In genomic region chr14:88821888-88822287, GRCh38 we compare ENCODE assay signal across 19 cellular contexts. TPM values are rescaled to one million over a fixed set of nuclear protein-coding genes. Genes with fewer than 3 reads are reported as not detected.
DNase-seq lines count a peak whose midpoint lies in the region; ATAC-seq, FAIRE-seq and TF ChIP-seq lines count a peak whose summit lies in the region.
"Had no signal": no experiment of that assay in that cellular context is flagged by ENCODE, and none has a peak within 500 bp of the region (broad histone marks: within the 10 kb centered on the region; RNA-seq: fewer than 3 reads in every experiment).

No MANE protein-coding gene starts in this region.

- H3K4me2 ChIP-seq in HepG2 (ENCODE audit: low read depth, low read length) (0 out of 2 replicates have a peak overlapping the region, but pooled peaks have one; percentile 8), PC-3 (ENCODE audit: low read length) (no peak overlapping the region)

- peaks cover 8% of the 10 kb centered on the region for H3K79me2 ChIP-seq in HepG2 (ENCODE audit: insufficient read depth, low read length)
- H3K79me2 ChIP-seq in PC-3 (ENCODE audit: low read length), result peaks cover 11% of the 10 kb centered on the region

- no peaks in the 10 kb centered on the region for H3K9me2 ChIP-seq in PC-3 (replicated peaks; ENCODE audit: low read length)

- CTCF ChIA-PET in HepG2 (lab: Yijun Ruan, JAX; ENCODE audit: low intra/inter-chr PET ratio, low total read pairs) (no interaction called here), PC-3 (lab: Charles Lee) (no interaction called here)

- no peaks in the 10 kb centered on the region for H3K36me3 ChIP-seq in HepG2 (replicated peaks in 1 of 2; ENCODE audit: control insufficient read depth in 1 of 2, insufficient read depth in 2 of 2, low read length in 2 of 2)
- H3K36me3 ChIP-seq in right lobe of liver, result no peaks in the 10 kb centered on the region
- no peaks in the 10 kb centered on the region for H3K36me3 ChIP-seq in PC-3 (ENCODE audit: low read depth, low read length)
- no peaks in the 10 kb centered on the region for H3K36me3 ChIP-seq in endocrine pancreas (ENCODE audit: control insufficient read depth, insufficient read depth, low read length)
- no peaks in the 10 kb centered on the region for H3K36me3 ChIP-seq in gastrocnemius medialis

- TF ChIP-seq CTCF in HepG2 (CRISPR knock-in tag; IDR thresholded peaks at IDR 0.05) (no peak), right lobe of liver (IDR thresholded peaks at IDR 0.05) (no peak), PC-3 (conservative IDR thresholded peaks at IDR 0.05; ENCODE audit: low read depth, low read length) (no peak), gastrocnemius medialis (IDR thresholded peaks at IDR 0.05 in 4 of 5, conservative IDR thresholded peaks at IDR 0.05 in 1 of 5) (no peak)

- H3K4me1 ChIP-seq in HepG2 (ENCODE audit: insufficient read depth, low read length) (peaks cover 14% of the 10 kb centered on the region), right lobe of liver (peaks cover 0 to 11% (median 0%) of the 10 kb centered on the region in 4 donors), PC-3 (ENCODE audit: insufficient read depth, low read length) (peaks cover 16% of the 10 kb centered on the region), endocrine pancreas (ENCODE audit: control insufficient read depth, insufficient read depth, low read length) (peaks cover 9% of the 10 kb centered on the region), gastrocnemius medialis (peaks cover 4 to 9% of the 10 kb centered on the region in 2 donors)

- TF ChIP-seq RAD21 in HepG2 (CRISPR knock-in tag; IDR thresholded peaks at IDR 0.05), result no peak

- BruUV-seq in HepG2 (replicated peaks; lab: Mats Ljungman, UMichigan), result no TSS peak
- BruUV-seq in PC-3 (replicated peaks; lab: Mats Ljungman, UMichigan), result no TSS peak

- H2AFZ ChIP-seq in HepG2 (ENCODE audit: low read length) (no peak overlapping the region), PC-3 (ENCODE audit: low read length) (0 out of 2 replicates have a peak overlapping the region, but pooled peaks have one; percentile 25)

- in situ Hi-C loops in HepG2 (cut with HindIII; ENCODE audit: extremely low pct_ligation_motif_present, low pct_unique_long_range_greater_than_20kb) (no loop called here), gastrocnemius medialis (cut with MboI; ENCODE audit: low sequenced_read_pairs in 4 of 4) (no loop called here)

- H4K20me1 ChIP-seq in HepG2 (ENCODE audit: insufficient read depth, low read length) (no peaks in the 10 kb centered on the region), PC-3 (ENCODE audit: low read length) (no peaks in the 10 kb centered on the region)

- POLR2A ChIA-PET in HepG2 (lab: Yijun Ruan, JAX) (no interaction called here), PC-3 (lab: Charles Lee; ENCODE audit: unreplicated experiment) (no interaction called here)

- H3K27me3 ChIP-seq in HepG2 (ENCODE audit: control insufficient read depth in 1 of 2, insufficient read depth in 2 of 2, low read length in 2 of 2) (peaks cover 0 to 6% of the 10 kb centered on the region in 2 experiments; a peak in 2 of 5 replicates), right lobe of liver (no peaks in the 10 kb centered on the region), PC-3 (ENCODE audit: low read length) (no peaks in the 10 kb centered on the region), endocrine pancreas (ENCODE audit: control insufficient read depth, insufficient read depth, low read length) (no peaks in the 10 kb centered on the region), gastrocnemius medialis (no peaks in the 10 kb centered on the region)

- H3K27ac ChIP-seq in HepG2 (ENCODE audit: extremely low read length, insufficient read depth, low read length) (no peak overlapping the region), right lobe of liver (no peak overlapping the region), PC-3 (ENCODE audit: low read length) (no peak overlapping the region), gastrocnemius medialis (no peak overlapping the region)
- H3K27ac ChIP-seq: C4-2B, HL-60 had no signal

- TF ChIP-seq EP300 in HepG2 (IDR thresholded peaks at IDR 0.05; ENCODE audit: low read depth in 2 of 2, low read length in 2 of 2), result no peak
- TF ChIP-seq EP300 in HepG2 (CRISPR knock-in tag; IDR thresholded peaks at IDR 0.05; ENCODE audit: borderline replicate concordance), result no peak

- no peaks in the 10 kb centered on the region for H3K9me3 ChIP-seq in HepG2 (ENCODE audit: low read length)
- H3K9me3 ChIP-seq in right lobe of liver, result no peaks in the 10 kb centered on the region
- no peaks in the 10 kb centered on the region for H3K9me3 ChIP-seq in PC-3 (ENCODE audit: low read length)
- no peaks in the 10 kb centered on the region for H3K9me3 ChIP-seq in endocrine pancreas (ENCODE audit: control insufficient read depth, low read length)
- H3K9me3 ChIP-seq in gastrocnemius medialis, result no peaks in the 10 kb centered on the region
- H3K9me3 ChIP-seq: Caco-2 had no signal

- H3K4me3 ChIP-seq in HepG2 (replicated peaks in 1 of 3; ENCODE audit: insufficient read depth in 1 of 3, low read depth in 2 of 3, low read length in 3 of 3) (no peak overlapping the region), right lobe of liver (no peak overlapping the region), PC-3 (ENCODE audit: low read length) (no peak overlapping the region), endocrine pancreas (ENCODE audit: control insufficient read depth, insufficient read depth, low read length) (peak overlapping the region; percentile 98), gastrocnemius medialis (no peak overlapping the region)

- intact Hi-C loops in HepG2 (cut with micrococcal nuclease; ENCODE audit: unreplicated experiment), result loop anchor here (10.0 kb wide), 1 partner anchor 1947 kb away; no protein-coding TSS in a partner anchor
- intact Hi-C loops in right lobe of liver (cut with DNase I), result no loop called here
- intact Hi-C loops in PC-3 (cut with micrococcal nuclease), result no loop called here
- intact Hi-C loops in gastrocnemius medialis (cut with DNase I; ENCODE audit: low total_unique reads), result no loop called here
- intact Hi-C loops in left colon (cut with DNase I, micrococcal nuclease), result no loop called here

- H3K9ac ChIP-seq in HepG2 (ENCODE audit: insufficient read depth, low read depth, low read length), result no peak overlapping the region
- H3K9ac ChIP-seq in PC-3 (ENCODE audit: low read length), result no peak overlapping the region
- H3K9ac ChIP-seq in endocrine pancreas (ENCODE audit: control insufficient read depth, insufficient read depth, low read length), result no peak overlapping the region

- DNase-seq in HepG2 (ENCODE audit: low spot score) (no peak), right lobe of liver (no peak), PC-3 (no peak), gastrocnemius medialis (no peak), left colon (no peak), RPMI8226 (no peak)
- DNase-seq: ACHN; Caco-2; CD4-positive, alpha-beta T cell; H9 had no signal

- TF ChIP-seq POLR2A in HepG2 (IDR thresholded peaks at IDR 0.05; ENCODE audit: insufficient read depth in 1 of 2, low read depth in 2 of 2, low read length in 2 of 2) (no peak), right lobe of liver (IDR thresholded peaks at IDR 0.05) (no peak), gastrocnemius medialis (IDR thresholded peaks at IDR 0.05) (no peak)

- WGBS in HepG2 (ENCODE audit: low lambda C conversion rate), result 0% methylated on average over 2 of the region's 2 CpGs
- WGBS in right lobe of liver (ENCODE audit: insufficient coverage, low coverage, low lambda C conversion rate, missing lambda C conversion rate), result 60% methylated on average over 2 of the region's 2 CpGs

- no peaks in the 10 kb centered on the region for H3F3A ChIP-seq in PC-3 (ENCODE audit: low read length, unreplicated experiment)

- FAIRE-seq in HepG2 (lab: Jason Lieb, UNC), result no peak
- FAIRE-seq: A204.1, G401.6, GM12891, GM19239, H1, HTR-8/SVneo had no signal

- ATAC-seq in HepG2 (no peak), right lobe of liver (no peak), PC-3 (no peak), gastrocnemius medialis (no peak), left colon (no peak)

RNA-seq across cellular contexts. Expression of gene TTC8, which starts 2.6 kb away (rescaled TPM):
- total RNA-seq in HepG2 (2016; rRNA removed; fragmentation: Illumina TruSeq; extraction: Trizol) (13.8 and 19.5 TPM in 2 replicates), right lobe of liver (10 to 100 TPM in 4 of 6 experiments, 1 to 10 TPM in 2; 6.9 to 25.0 (median 11.1) TPM), PC-3 (2014; rRNA removed) (12.6 and 24.8 TPM in 2 replicates), gastrocnemius medialis (1 to 10 TPM; 1.6 to 5.9 (median 2.6) TPM), left colon (10 to 100 TPM; 13.4 to 16.3 TPM)
- 4.7 and 5.9 TPM in 2 replicates for total RNA-seq in HepG2 (2016; cell fraction: cytosol; rRNA removed; fragmentation: Illumina TruSeq; extraction: Trizol; ENCODE audit: low read depth)
- 15.2 and 20.3 TPM in 2 replicates for total RNA-seq in HepG2 (2016; cell fraction: insoluble cytoplasmic fraction; rRNA removed; fragmentation: Illumina TruSeq; extraction: Trizol)
- 6.1 and 7.5 TPM in 2 replicates for total RNA-seq in HepG2 (2016; cell fraction: membrane; rRNA removed; fragmentation: Illumina TruSeq; extraction: Trizol)
- 8.4 and 14.7 TPM in 2 replicates for total RNA-seq in HepG2 (2016; cell fraction: nucleus; rRNA removed; fragmentation: Illumina TruSeq; extraction: Trizol)
- polyA plus RNA-seq in HepG2 (2011; rRNA removed), result 15.0 and 15.2 TPM in 2 replicates
- polyA plus RNA-seq in HepG2 (2011; cell fraction: cytosol; rRNA removed), result 9.4 and 10.7 TPM in 2 replicates
- 12.5 and 15.5 TPM in 2 replicates for polyA plus RNA-seq in HepG2 (2011; cell fraction: nucleus; rRNA removed)
- polyA plus RNA-seq in HepG2 (2012), result 7.1 and 9.5 TPM in 2 replicates
- 0.93 and 1.3 TPM in 2 replicates for polyA plus RNA-seq in HepG2 (2016; cell fraction: cytosol; fragmentation: Illumina TruSeq; extraction: Trizol; ENCODE audit: low read depth)
- 18.7 and 20.3 TPM in 2 replicates for polyA plus RNA-seq in HepG2 (2016; cell fraction: insoluble cytoplasmic fraction; fragmentation: Illumina TruSeq; extraction: Trizol; ENCODE audit: low read depth)
- 2.8 and 3.7 TPM in 2 replicates for polyA plus RNA-seq in HepG2 (2016; cell fraction: membrane; fragmentation: Illumina TruSeq; extraction: Trizol; ENCODE audit: low read depth)
- 14.3 and 14.7 TPM in 2 replicates for polyA plus RNA-seq in HepG2 (2016; cell fraction: nucleus; fragmentation: Illumina TruSeq; extraction: Trizol; ENCODE audit: insufficient read depth, low read depth)
- polyA minus RNA-seq in HepG2 (2011; rRNA and poly(A)+ RNA removed; ENCODE audit: low replicate concordance), result 8.8 and 14.1 TPM in 2 replicates
- 11.0 and 11.3 TPM in 2 replicates for polyA minus RNA-seq in HepG2 (2011; cell fraction: cytosol; rRNA and poly(A)+ RNA removed)
- 11.1 and 12.2 TPM in 2 replicates for polyA minus RNA-seq in HepG2 (2011; cell fraction: nucleus; rRNA and poly(A)+ RNA removed)

RNA-seq across cellular contexts. Expression of gene EML5, which starts 29.1 kb away (rescaled TPM):
- total RNA-seq in HepG2 (2016; rRNA removed; fragmentation: Illumina TruSeq; extraction: Trizol) (0.11 and 0.13 TPM in 2 replicates), right lobe of liver (1 to 10 TPM in 1 of 6 experiments, under 1 TPM in 5; 0.07 to 1.7 (median 0.24) TPM), PC-3 (2014; rRNA removed) (0.66 and 0.86 TPM in 2 replicates), gastrocnemius medialis (under 1 TPM in 1 of 4 donors, not detected in 3; 0.07 TPM), left colon (under 1 TPM; 0.64 to 0.79 TPM)
- 0.09 and 0.10 TPM in 2 replicates for total RNA-seq in HepG2 (2016; cell fraction: cytosol; rRNA removed; fragmentation: Illumina TruSeq; extraction: Trizol; ENCODE audit: low read depth)
- total RNA-seq in HepG2 (2016; cell fraction: insoluble cytoplasmic fraction; rRNA removed; fragmentation: Illumina TruSeq; extraction: Trizol), result 0.10 and 0.11 TPM in 2 replicates
- 0.03 and 0.12 TPM in 2 replicates for total RNA-seq in HepG2 (2016; cell fraction: membrane; rRNA removed; fragmentation: Illumina TruSeq; extraction: Trizol)
- total RNA-seq in HepG2 (2016; cell fraction: nucleus; rRNA removed; fragmentation: Illumina TruSeq; extraction: Trizol), result 0.16 and 0.60 TPM in 2 replicates
- polyA plus RNA-seq in HepG2 (2011; rRNA removed), result not detected in 2 replicates
- not detected in 2 replicates for polyA plus RNA-seq in HepG2 (2011; cell fraction: cytosol; rRNA removed)
- polyA plus RNA-seq in HepG2 (2011; cell fraction: nucleus; rRNA removed), result 0.07 TPM in 1 of 2 replicates, not detected in the other
- polyA plus RNA-seq in HepG2 (2012), result 0.05 TPM in 1 of 2 replicates, not detected in the other
- polyA plus RNA-seq in HepG2 (2016; cell fraction: cytosol; fragmentation: Illumina TruSeq; extraction: Trizol; ENCODE audit: low read depth), result not detected in 2 replicates
- 0.08 TPM in 1 of 2 replicates, not detected in the other for polyA plus RNA-seq in HepG2 (2016; cell fraction: insoluble cytoplasmic fraction; fragmentation: Illumina TruSeq; extraction: Trizol; ENCODE audit: low read depth)
- not detected in 2 replicates for polyA plus RNA-seq in HepG2 (2016; cell fraction: membrane; fragmentation: Illumina TruSeq; extraction: Trizol; ENCODE audit: low read depth)
- 0.04 and 0.12 TPM in 2 replicates for polyA plus RNA-seq in HepG2 (2016; cell fraction: nucleus; fragmentation: Illumina TruSeq; extraction: Trizol; ENCODE audit: insufficient read depth, low read depth)
- polyA minus RNA-seq in HepG2 (2011; rRNA and poly(A)+ RNA removed; ENCODE audit: low replicate concordance), result 10.8 TPM in 1 of 2 replicates, not detected in the other
- polyA minus RNA-seq in HepG2 (2011; cell fraction: cytosol; rRNA and poly(A)+ RNA removed), result not detected in 2 replicates
- polyA minus RNA-seq in HepG2 (2011; cell fraction: nucleus; rRNA and poly(A)+ RNA removed), result 0.13 TPM in 1 of 2 replicates, not detected in the other
